ENCODE assay signal across 8 cellular contexts in the genomic region with DNA sequence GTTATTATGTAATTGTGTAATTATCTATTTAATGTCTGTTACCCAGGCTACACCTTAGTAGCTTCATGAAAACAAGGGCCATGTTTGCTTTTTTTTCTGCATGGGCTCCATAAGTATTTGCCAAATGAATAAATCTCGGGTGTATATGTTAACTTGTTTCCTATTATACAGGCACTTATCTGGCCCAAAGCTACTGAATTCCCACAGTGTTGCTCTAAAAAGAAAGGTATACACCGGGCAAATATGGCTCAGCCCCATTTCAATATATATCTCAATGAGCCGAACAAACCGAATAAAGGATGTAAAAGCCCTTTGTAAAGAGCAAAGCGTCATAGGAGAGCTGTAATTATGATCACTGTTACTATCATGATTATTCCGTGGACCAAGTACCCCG. TPM values are rescaled to one million over a fixed set of nuclear protein-coding genes. Genes with fewer than 3 reads are reported as not detected.
DNase-seq lines count a peak whose midpoint lies in the region; ATAC-seq, FAIRE-seq and TF ChIP-seq lines count a peak whose summit lies in the region.

No MANE protein-coding gene starts in this region.

- intact Hi-C loops in lower leg skin (cut with DNase I; ENCODE audit: low total_unique reads) = no loop called here
- intact Hi-C loops in uterus (cut with DNase I; ENCODE audit: low total_unique reads) = no loop called here

- ATAC-seq in GM21447 (IDR thresholded peaks at IDR 0.05; ENCODE audit: unreplicated experiment) = no peak
- no peak for ATAC-seq in GM18870 (IDR thresholded peaks at IDR 0.05; ENCODE audit: unreplicated experiment)

- no peaks in the 10 kb centered on the region for H3K4me1 Mint-ChIP-seq in astrocyte (ENCODE audit: low read depth, unreplicated experiment)

- 1 to 2% methylated on average over 7 of the region's 7 CpGs for WGBS in lower leg skin, 2 donors

- peaks cover 7% of the 10 kb centered on the region for H4K20me1 ChIP-seq in astrocyte (ENCODE audit: insufficient read depth, low read length)

- TF ChIP-seq POLR2A in lower leg skin (IDR thresholded peaks at IDR 0.05) (no peak), uterus (IDR thresholded peaks at IDR 0.05) (no peak)

- peak overlapping the region; percentile 92 for H2AFZ ChIP-seq in astrocyte (ENCODE audit: low read depth, low read length)

- H3K27me3 Mint-ChIP-seq in astrocyte (ENCODE audit: low read depth, unreplicated experiment) = peaks cover 5% of the 10 kb centered on the region

- peaks cover 2% of the 10 kb centered on the region for H3K36me3 ChIP-seq in astrocyte (ENCODE audit: insufficient read depth, low read length)
- H3K36me3 ChIP-seq in uterus = no peaks in the 10 kb centered on the region

- POLR2A ChIA-PET in AG04450 (lab: Yijun Ruan, JAX) = no interaction called here

- peak overlapping the region; percentile 92 for H3K4me3 ChIP-seq in AG04450 (ENCODE audit: low read depth, low read length)
- H3K4me3 ChIP-seq in HL-60 (replicated peaks; ENCODE audit: insufficient read depth, low read length) = peak overlapping the region; percentile 97
- H3K4me3 ChIP-seq in astrocyte (ENCODE audit: insufficient read depth, low read depth, low read length) = peak overlapping the region; percentile 91
- peak overlapping the region; percentile 71 for H3K4me3 ChIP-seq in lower leg skin (ENCODE audit: low read depth, poor library complexity, severe bottlenecking)
- H3K4me3 ChIP-seq in uterus = peak overlapping the region; percentile 47 to 67

- no peak for TF ChIP-seq CTCF in AG04450 (IDR thresholded peaks at IDR 0.05; ENCODE audit: low read depth, low read length)
- no peak for TF ChIP-seq CTCF in HL-60 (IDR thresholded peaks at IDR 0.05; ENCODE audit: insufficient read depth, low read length)
- TF ChIP-seq CTCF in astrocyte (IDR thresholded peaks at IDR 0.05; ENCODE audit: insufficient read depth, low read depth, low read length) = no peak
- no peak for TF ChIP-seq CTCF in lower leg skin (IDR thresholded peaks at IDR 0.05)
- TF ChIP-seq CTCF in uterus (IDR thresholded peaks at IDR 0.05) = no peak

- DNase-seq in AG04450 (ENCODE audit: low read depth, low spot score) (no peak), HL-60 (ENCODE audit: low read depth in 1 of 2, low spot score in 1 of 2) (peak in 1 of 2 experiments; percentile 16), astrocyte (ENCODE audit: low read depth) (no peak), lower leg skin (ENCODE audit: low spot score in 2 of 2) (no peak), uterus (no peak), LoVo (ENCODE audit: low spot score) (no peak)

- H3K27ac Mint-ChIP-seq in astrocyte (ENCODE audit: unreplicated experiment) = peak overlapping the region; percentile 93

- FAIRE-seq in astrocyte (lab: Jason Lieb, UNC) = no peak

- peaks cover 11% of the 10 kb centered on the region for H3K4me1 ChIP-seq in astrocyte (ENCODE audit: insufficient read depth, low read length)
- H3K4me1 ChIP-seq in uterus = no peaks in the 10 kb centered on the region

- H3K9ac ChIP-seq in astrocyte (ENCODE audit: low read length) = peak overlapping the region; percentile 92

- H3K4me3 Mint-ChIP-seq in astrocyte (ENCODE audit: unreplicated experiment) = peak overlapping the region; percentile 100

- H3K4me2 ChIP-seq in astrocyte (ENCODE audit: low read length) = peak overlapping the region; percentile 98

- H3K27me3 ChIP-seq in AG04450 (ENCODE audit: control insufficient read depth, insufficient read depth, low read length) = no peaks in the 10 kb centered on the region
- no peaks in the 10 kb centered on the region for H3K27me3 ChIP-seq in HL-60 (ENCODE audit: insufficient read depth, poor library complexity, severe bottlenecking)
- peaks cover 4% of the 10 kb centered on the region for H3K27me3 ChIP-seq in astrocyte (ENCODE audit: insufficient read depth, low read length)
- H3K27me3 ChIP-seq in uterus = no peaks in the 10 kb centered on the region

- peaks cover 31% of the 10 kb centered on the region for H3K79me2 ChIP-seq in astrocyte (ENCODE audit: insufficient read depth, low read length)

- no peaks in the 10 kb centered on the region for H3K9me3 Mint-ChIP-seq in astrocyte (ENCODE audit: unreplicated experiment)

- H3K27ac ChIP-seq in AG04450 (ENCODE audit: low read depth, low read length) (no peak overlapping the region), HL-60 (replicated peaks) (peak overlapping the region; percentile 24; the same call in 1 of the 2 replicates), astrocyte (ENCODE audit: low read depth, low read length) (peak overlapping the region; percentile 76), uterus (peak overlapping the region; percentile 65 to 76)

- CTCF ChIA-PET in AG04450 (lab: Charles Lee) = interaction anchor here (1.0 to 2.5 kb wide), 4 partner anchors 14 to 420 kb away, joined by 3 to 21 read pairs (median 5); no protein-coding TSS in a partner anchor

- H3K9me3 ChIP-seq in AG04450 (ENCODE audit: control insufficient read depth, insufficient read depth, low read length) (no peaks in the 10 kb centered on the region), astrocyte (ENCODE audit: insufficient read depth, low read depth, low read length) (no peaks in the 10 kb centered on the region), uterus (no peaks in the 10 kb centered on the region)

- no peaks in the 10 kb centered on the region for H3K36me3 Mint-ChIP-seq in astrocyte (ENCODE audit: low read depth, unreplicated experiment)

RNA-seq across cellular contexts. Expression of gene PAQR3, which starts 0.8 kb away (rescaled TPM):
- polyA plus RNA-seq in AG04450 (2011; rRNA removed) = 22.9 and 35.7 TPM in 2 replicates
- polyA minus RNA-seq in AG04450 (2011; rRNA and poly(A)+ RNA removed) = 16.2 and 32.1 TPM in 2 replicates
- total RNA-seq in astrocyte = 23.9 and 29.0 TPM in 2 replicates
- total RNA-seq in lower leg skin = 10 to 100 TPM; 11.8 to 17.5 (median 14.3) TPM
- total RNA-seq in uterus = 10 to 100 TPM in 3 of 4 donors, 1 to 10 TPM in 1; 4.1 to 23.2 (median 19.5) TPM
